In genomic region chr3:19284974-19285373, GRCh38 we compare ENCODE assay signal across 22 cellular contexts.
"Had no signal": no experiment of that assay in that cellular context is flagged by ENCODE, and none has a peak within 500 bp of the region (broad histone marks: within the 10 kb centered on the region; RNA-seq: fewer than 3 reads in every experiment).

No MANE protein-coding gene starts in this region.

- H3K27me3 Mint-ChIP-seq: dendritic cell treated with granulocyte-macrophage colony-stimulating factor and Interleukin-4, amounts not matched to agents 40 ng/mL and 50 ng/mL, for 4 days; effector memory CD8-positive, alpha-beta T cell had no signal

- H3K9me3 Mint-ChIP-seq: dendritic cell treated with granulocyte-macrophage colony-stimulating factor and Interleukin-4, amounts not matched to agents 40 ng/mL and 50 ng/mL, for 4 days; endodermal cell had no signal

- ATAC-seq: effector memory CD8-positive, alpha-beta T cell; esophagus mucosa; foreskin keratinocyte; gastrocnemius medialis; gastroesophageal sphincter; heart left ventricle; heart right ventricle had no signal

- DNase-seq: colonic mucosa; cortex of kidney; dermis blood vessel endothelial cell; dorsolateral prefrontal cortex; effector CD4-positive, alpha-beta T cell; effector CD8-positive, alpha-beta T cell; effector memory CD4-positive, alpha-beta T cell; effector memory CD8-positive, alpha-beta T cell; endodermal cell; erythroblast; esophagus squamous epithelium; foreskin fibroblast; foreskin keratinocyte; foreskin melanocyte; gastrocnemius medialis; glutamatergic neuron; head of caudate nucleus; heart left ventricle; heart right ventricle had no signal

- H3K27ac Mint-ChIP-seq: dendritic cell treated with granulocyte-macrophage colony-stimulating factor and Interleukin-4, amounts not matched to agents 40 ng/mL and 50 ng/mL, for 4 days; effector memory CD8-positive, alpha-beta T cell; endodermal cell had no signal

- H3K4me1 Mint-ChIP-seq: endodermal cell had no signal

- H3K4me3 Mint-ChIP-seq: dendritic cell treated with granulocyte-macrophage colony-stimulating factor and Interleukin-4, amounts not matched to agents 40 ng/mL and 50 ng/mL, for 4 days; effector memory CD8-positive, alpha-beta T cell; endodermal cell had no signal
